In the genomic region with DNA sequence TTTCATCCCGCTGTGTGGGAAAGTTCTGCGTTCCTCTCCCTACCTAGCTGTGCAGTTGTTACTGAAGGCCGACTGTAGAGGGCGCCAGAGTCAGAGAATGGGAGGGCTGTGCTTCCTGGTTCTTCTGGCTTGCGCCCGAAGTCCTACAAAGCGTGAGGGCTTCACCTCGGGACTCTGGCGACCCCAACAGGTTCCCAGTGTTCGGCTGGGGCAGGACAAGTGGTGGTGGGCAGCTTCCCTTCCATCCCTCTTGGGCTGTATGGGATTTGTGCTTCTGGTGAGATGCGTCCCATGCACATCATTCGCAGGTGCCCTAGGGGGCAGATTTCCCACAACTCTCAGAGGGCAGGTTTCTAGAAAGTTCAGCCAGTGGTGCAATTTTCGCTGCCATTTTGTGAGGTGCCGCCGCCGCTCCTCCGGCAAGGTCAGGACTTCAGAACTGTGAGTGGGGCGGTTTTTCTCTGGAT, we compare ENCODE assay signal across 8 cellular contexts. TPM values are rescaled to one million over a fixed set of nuclear protein-coding genes. Genes with fewer than 3 reads are reported as not detected.
DNase-seq lines count a peak whose midpoint lies in the region; ATAC-seq, FAIRE-seq and TF ChIP-seq lines count a peak whose summit lies in the region.

No MANE protein-coding gene starts in this region.

- no peaks in the 10 kb centered on the region for H3K36me3 ChIP-seq in CD4-positive, CD25-positive, alpha-beta regulatory T cell (ENCODE audit: control insufficient read depth, insufficient read depth, low read length)
- no peaks in the 10 kb centered on the region for H3K36me3 ChIP-seq in OCI-LY7 (ENCODE audit: insufficient read depth, low read length)
- no peaks in the 10 kb centered on the region for H3K36me3 ChIP-seq in GM12878 (ENCODE audit: control insufficient read depth in 2 of 2, insufficient read depth in 2 of 2, low read length in 1 of 2)

- intact Hi-C loops in OCI-LY7 (cut with micrococcal nuclease; ENCODE audit: unreplicated experiment) (no loop called here), GM12878 (cut with micrococcal nuclease; ENCODE audit: unreplicated experiment) (loop anchor here (5.0 kb wide), 1 partner anchor 192 kb away; no protein-coding TSS in a partner anchor)

- peak in 2 of 3 donors; percentile 12 to 43 for DNase-seq in CD4-positive, CD25-positive, alpha-beta regulatory T cell
- DNase-seq in OCI-LY7 (ENCODE audit: low spot score) (peak; percentile 5), GM12878 (ENCODE audit: low read depth, low spot score) (no peak), retina (peak; percentile 3), left lobe of liver (ENCODE audit: low spot score) (no peak)

- no peak overlapping the region for H3K4me2 ChIP-seq in OCI-LY7 (ENCODE audit: low read length)
- H3K4me2 ChIP-seq in GM12878 (ENCODE audit: control insufficient read depth, insufficient read depth), result 0 out of 2 replicates have a peak overlapping the region, but pooled peaks have one; percentile 25

- POLR2A ChIA-PET in OCI-LY7 (lab: Charles Lee) (no interaction called here), GM12878 (lab: Charles Lee) (no interaction called here)

- H4K20me1 ChIP-seq in OCI-LY7 (ENCODE audit: insufficient read depth, low read length) (no peaks in the 10 kb centered on the region), GM12878 (ENCODE audit: control insufficient read depth, insufficient read depth) (no peaks in the 10 kb centered on the region)

- 50% methylated on average over 18 of the region's 18 CpGs for WGBS in GM12878 (ENCODE audit: insufficient coverage, insufficient replicate concordance, low lambda C conversion rate, missing lambda C conversion rate)

- ATAC-seq in CD4-positive, CD25-positive, alpha-beta regulatory T cell (ENCODE audit: low read depth in 2 of 2), result no peak
- peak; percentile 64 for ATAC-seq in GM21381 (IDR thresholded peaks at IDR 0.05; ENCODE audit: unreplicated experiment)
- peak; percentile 88 for ATAC-seq in GM12878
- no peak for ATAC-seq in GM19397 (IDR thresholded peaks at IDR 0.05; ENCODE audit: unreplicated experiment)
- ATAC-seq in HG03280 (IDR thresholded peaks at IDR 0.05; ENCODE audit: unreplicated experiment), result no peak
- no peak for ATAC-seq in left lobe of liver

- no peaks in the 10 kb centered on the region for H3K27me3 Mint-ChIP-seq in CD4-positive, CD25-positive, alpha-beta regulatory T cell

- no peak overlapping the region for H3K9ac ChIP-seq in GM12878 (ENCODE audit: control insufficient read depth, insufficient read depth, low read length)

- no peak for TF ChIP-seq POLR2A in GM12878 (IDR thresholded peaks at IDR 0.05; ENCODE audit: low read depth, low read length)

- TF ChIP-seq CTCF in OCI-LY7 (conservative IDR thresholded peaks at IDR 0.05; ENCODE audit: low read length) (peak; percentile 58), GM12878 (IDR thresholded peaks at IDR 0.05 in 2 of 3, conservative IDR thresholded peaks at IDR 0.05 in 1 of 3; ENCODE audit: control insufficient read depth in 2 of 3, extremely low read depth in 1 of 3, insufficient read depth in 1 of 3, low read depth in 3 of 3, low read length in 3 of 3) (peak; percentile 52 to 69 (median 66); a peak in 5 of 6 replicates)

- no peaks in the 10 kb centered on the region for H3K9me3 ChIP-seq in CD4-positive, CD25-positive, alpha-beta regulatory T cell (ENCODE audit: control insufficient read depth in 2 of 2, low read length in 2 of 2)
- no peaks in the 10 kb centered on the region for H3K9me3 ChIP-seq in OCI-LY7 (ENCODE audit: low read length)
- no peaks in the 10 kb centered on the region for H3K9me3 ChIP-seq in GM12878 (replicated peaks; ENCODE audit: control insufficient read depth, insufficient read depth, low read length)

- in situ Hi-C loops in GM12878 (cut with MboI), result no loop called here

- no peaks in the 10 kb centered on the region for H3K9me2 ChIP-seq in OCI-LY7 (ENCODE audit: insufficient read depth, low read length)

- H3K27ac Mint-ChIP-seq in CD4-positive, CD25-positive, alpha-beta regulatory T cell, result no peak overlapping the region

- H3K4me3 ChIP-seq in CD4-positive, CD25-positive, alpha-beta regulatory T cell (ENCODE audit: low read depth, low read length), result no peak overlapping the region
- H3K4me3 ChIP-seq in OCI-LY7 (ENCODE audit: low read depth, low read length, poor library complexity, severe bottlenecking) (no peak overlapping the region), GM12878 (no peak overlapping the region)

- peak; percentile 60 for TF ChIP-seq RAD21 in GM12878 (IDR thresholded peaks at IDR 0.05; ENCODE audit: insufficient read depth, low read depth, low read length)

- no peaks in the 10 kb centered on the region for H3K27me3 ChIP-seq in CD4-positive, CD25-positive, alpha-beta regulatory T cell (ENCODE audit: control insufficient read depth, insufficient read depth, low read length)
- H3K27me3 ChIP-seq in GM12878 (replicated peaks in 1 of 2; ENCODE audit: control insufficient read depth in 2 of 2, insufficient read depth in 2 of 2, low read length in 1 of 2), result no peaks in the 10 kb centered on the region

- no peak overlapping the region for H3K4me3 Mint-ChIP-seq in CD4-positive, CD25-positive, alpha-beta regulatory T cell

- CTCF ChIA-PET in OCI-LY7 (lab: Charles Lee; ENCODE audit: unreplicated experiment), result no interaction called here
- CTCF ChIA-PET in GM12878 (lab: Yijun Ruan, JAX), result interaction anchor here (1.4 to 2.0 kb wide), 2 partner anchors 179 to 190 kb away, joined by 3 to 16 read pairs; no protein-coding TSS in a partner anchor

- H3K9me3 Mint-ChIP-seq in CD4-positive, CD25-positive, alpha-beta regulatory T cell, result no peaks in the 10 kb centered on the region

- no peak for FAIRE-seq in GM12878 (lab: Jason Lieb, UNC)

- BruUV-seq in OCI-LY7 (replicated peaks; lab: Mats Ljungman, UMichigan) (no TSS peak), GM12878 (replicated peaks; lab: Mats Ljungman, UMichigan) (no TSS peak)

- H3K27ac ChIP-seq in CD4-positive, CD25-positive, alpha-beta regulatory T cell (ENCODE audit: insufficient read depth, low read length, poor library complexity, severe bottlenecking), result no peak overlapping the region
- H3K27ac ChIP-seq in OCI-LY7 (ENCODE audit: low read depth, low read length, poor library complexity, severe bottlenecking) (no peak overlapping the region), GM12878 (ENCODE audit: control insufficient read depth, insufficient read depth) (no peak overlapping the region)

- no peaks in the 10 kb centered on the region for H3K4me1 ChIP-seq in CD4-positive, CD25-positive, alpha-beta regulatory T cell (ENCODE audit: control insufficient read depth, insufficient read depth, low read length, poor library complexity, severe bottlenecking)
- no peaks in the 10 kb centered on the region for H3K4me1 ChIP-seq in OCI-LY7 (ENCODE audit: insufficient read depth, low read length, poor library complexity, severe bottlenecking)
- no peaks in the 10 kb centered on the region for H3K4me1 ChIP-seq in GM12878 (ENCODE audit: control insufficient read depth, insufficient read depth, low read length)

- SMC1A ChIA-PET in GM12878 (lab: Charles Lee; ENCODE audit: uncharacterized antibody, unreplicated experiment), result interaction anchor here (1.4 kb wide), 1 partner anchor 230 kb away, joined by 3 read pairs; no protein-coding TSS in a partner anchor

- H3K4me1 Mint-ChIP-seq in CD4-positive, CD25-positive, alpha-beta regulatory T cell, result peaks cover 0 to 3% (median 0%) of the 10 kb centered on the region in 4 donors

- no peak for TF ChIP-seq EP300 in GM12878 (IDR thresholded peaks at IDR 0.05; ENCODE audit: borderline replicate concordance in 1 of 2, control insufficient read depth in 1 of 2, low read depth in 2 of 2, low read length in 2 of 2)

- RAD21 ChIA-PET in GM12878 (lab: Charles Lee; ENCODE audit: unreplicated experiment), result interaction anchor here (1.7 kb wide), 1 partner anchor 422 kb away, joined by 4 read pairs; no protein-coding TSS in a partner anchor

- no peaks in the 10 kb centered on the region for H3K79me2 ChIP-seq in OCI-LY7 (ENCODE audit: insufficient read depth, low read depth, low read length)
- no peaks in the 10 kb centered on the region for H3K79me2 ChIP-seq in GM12878 (ENCODE audit: control insufficient read depth, insufficient read depth, low read length)

- no peaks in the 10 kb centered on the region for H3K36me3 Mint-ChIP-seq in CD4-positive, CD25-positive, alpha-beta regulatory T cell

- H2AFZ ChIP-seq in OCI-LY7 (ENCODE audit: low read length) (no peak overlapping the region), GM12878 (ENCODE audit: control insufficient read depth, low read depth, low read length) (peak overlapping the region; percentile 68)

RNA-seq across cellular contexts. Expression of a gene that starts 27.3 kb away (rescaled TPM):
- not detected for total RNA-seq in CD4-positive, CD25-positive, alpha-beta regulatory T cell
- polyA plus RNA-seq in CD4-positive, CD25-positive, alpha-beta regulatory T cell, result not detected
- total RNA-seq in OCI-LY7 (2014; rRNA removed; shearing (Covaris generic)), result not detected in 2 replicates
- total RNA-seq in OCI-LY7 (2022) (not detected in 2 replicates), GM12878 (2014; rRNA removed) (not detected in 2 replicates), GM12878 (2014; rRNA removed; fragmentation: Illumina TruSeq; extraction: Trizol) (not detected in 2 replicates), GM12878 (2021) (not detected in 2 replicates), left lobe of liver (not detected)
- not detected in 2 replicates for total RNA-seq in GM12878 (2013; cell fraction: nucleolus; rRNA removed)
- not detected for polyA plus RNA-seq in GM12878 (2011; ENCODE audit: low read depth)
- polyA plus RNA-seq in GM12878 (2011; rRNA removed) (not detected in 2 replicates), GM12878 (2014; fragmentation: Illumina TruSeq; extraction: Trizol) (not detected in 2 replicates), GM12878 (2014; fragmentation: Nextera tagmentation; extraction: Ambion mirVana) (not detected), GM12878 (2014; rRNA removed) (not detected in 2 replicates), GM12878 (2016; fragmentation: Nextera tagmentation; extraction: Ambion mirVana) (not detected)
- polyA plus RNA-seq in GM12878 (2011; cell fraction: cytosol; rRNA removed), result not detected in 2 replicates
- not detected in 2 replicates for polyA plus RNA-seq in GM12878 (2011; cell fraction: nucleus; rRNA removed)
- polyA plus RNA-seq in GM12878 (2012), result not detected in 2 replicates
- not detected in 2 replicates for polyA minus RNA-seq in GM12878 (2011; rRNA and poly(A)+ RNA removed)
- polyA minus RNA-seq in GM12878 (2011; cell fraction: cytosol; rRNA and poly(A)+ RNA removed), result not detected in 2 replicates
- polyA minus RNA-seq in GM12878 (2011; cell fraction: nucleus; rRNA and poly(A)+ RNA removed), result not detected in 2 replicates

RNA-seq across cellular contexts. Expression of a gene that starts 27.3 kb away (rescaled TPM):
- not detected for total RNA-seq in CD4-positive, CD25-positive, alpha-beta regulatory T cell
- not detected for polyA plus RNA-seq in CD4-positive, CD25-positive, alpha-beta regulatory T cell
- not detected in 2 replicates for total RNA-seq in OCI-LY7 (2014; rRNA removed; shearing (Covaris generic))
- not detected in 2 replicates for total RNA-seq in OCI-LY7 (2022)
- not detected in 2 replicates for total RNA-seq in GM12878 (2013; cell fraction: nucleolus; rRNA removed)
- total RNA-seq in GM12878 (2014; rRNA removed), result not detected in 2 replicates
- total RNA-seq in GM12878 (2014; rRNA removed; fragmentation: Illumina TruSeq; extraction: Trizol), result not detected in 2 replicates
- not detected in 2 replicates for total RNA-seq in GM12878 (2021)
- polyA plus RNA-seq in GM12878 (2011; ENCODE audit: low read depth), result not detected
- polyA plus RNA-seq in GM12878 (2011; rRNA removed), result 0.14 and 0.19 TPM in 2 replicates
- not detected in 2 replicates for polyA plus RNA-seq in GM12878 (2011; cell fraction: cytosol; rRNA removed)
- polyA plus RNA-seq in GM12878 (2011; cell fraction: nucleus; rRNA removed), result not detected in 2 replicates
- not detected in 2 replicates for polyA plus RNA-seq in GM12878 (2012)
- polyA plus RNA-seq in GM12878 (2014; fragmentation: Illumina TruSeq; extraction: Trizol), result not detected in 2 replicates
- not detected for polyA plus RNA-seq in GM12878 (2014; fragmentation: Nextera tagmentation; extraction: Ambion mirVana)
- 0.10 TPM in 1 of 2 replicates, not detected in the other for polyA plus RNA-seq in GM12878 (2014; rRNA removed)
- polyA plus RNA-seq in GM12878 (2016; fragmentation: Nextera tagmentation; extraction: Ambion mirVana), result not detected
- not detected in 2 replicates for polyA minus RNA-seq in GM12878 (2011; rRNA and poly(A)+ RNA removed)
- not detected in 2 replicates for polyA minus RNA-seq in GM12878 (2011; cell fraction: cytosol; rRNA and poly(A)+ RNA removed)
- not detected in 2 replicates for polyA minus RNA-seq in GM12878 (2011; cell fraction: nucleus; rRNA and poly(A)+ RNA removed)
- not detected for total RNA-seq in left lobe of liver

RNA-seq across cellular contexts. Expression of a gene that starts 44.6 kb away (rescaled TPM):
- total RNA-seq in CD4-positive, CD25-positive, alpha-beta regulatory T cell, result not detected
- not detected for polyA plus RNA-seq in CD4-positive, CD25-positive, alpha-beta regulatory T cell
- total RNA-seq in OCI-LY7 (2014; rRNA removed; shearing (Covaris generic)), result not detected in 2 replicates
- total RNA-seq in OCI-LY7 (2022) (not detected in 2 replicates), GM12878 (2014; rRNA removed) (not detected in 2 replicates), GM12878 (2014; rRNA removed; fragmentation: Illumina TruSeq; extraction: Trizol) (not detected in 2 replicates), GM12878 (2021) (not detected in 2 replicates), left lobe of liver (not detected)
- not detected in 2 replicates for total RNA-seq in GM12878 (2013; cell fraction: nucleolus; rRNA removed)
- polyA plus RNA-seq in GM12878 (2011; ENCODE audit: low read depth), result not detected
- polyA plus RNA-seq in GM12878 (2011; rRNA removed) (0.12 TPM in 1 of 2 replicates, not detected in the other), GM12878 (2014; fragmentation: Illumina TruSeq; extraction: Trizol) (0.32 TPM in 1 of 2 replicates, not detected in the other), GM12878 (2014; fragmentation: Nextera tagmentation; extraction: Ambion mirVana) (under 1 TPM in 1 of 2 experiments, not detected in 1; 0.09 TPM), GM12878 (2014; rRNA removed) (not detected in 2 replicates), GM12878 (2016; fragmentation: Nextera tagmentation; extraction: Ambion mirVana) (not detected)
- polyA plus RNA-seq in GM12878 (2011; cell fraction: cytosol; rRNA removed), result not detected in 2 replicates
- polyA plus RNA-seq in GM12878 (2011; cell fraction: nucleus; rRNA removed), result not detected in 2 replicates
- polyA plus RNA-seq in GM12878 (2012), result 0.24 TPM in 1 of 2 replicates, not detected in the other
- polyA minus RNA-seq in GM12878 (2011; rRNA and poly(A)+ RNA removed), result not detected in 2 replicates
- polyA minus RNA-seq in GM12878 (2011; cell fraction: cytosol; rRNA and poly(A)+ RNA removed), result not detected in 2 replicates
- not detected in 2 replicates for polyA minus RNA-seq in GM12878 (2011; cell fraction: nucleus; rRNA and poly(A)+ RNA removed)

Comparison
In these comparisons a context has a peak if more than half of its experiments do, and no peak if none do; other contexts are left out.
1. ATAC-seq: peak in GM21381 (single experiment) and GM12878 (single experiment); none in CD4-positive, CD25-positive, alpha-beta regulatory T cell (0 of 2), GM19397 (single experiment), HG03280 (single experiment) and left lobe of liver (single experiment).
2. DNase-seq: peak in CD4-positive, CD25-positive, alpha-beta regulatory T cell (2 of 3), OCI-LY7 (single experiment) and retina (single experiment); none in GM12878 (single experiment) and left lobe of liver (single experiment).